ENCODE assay signal across 1 cellular context in the genomic region with DNA sequence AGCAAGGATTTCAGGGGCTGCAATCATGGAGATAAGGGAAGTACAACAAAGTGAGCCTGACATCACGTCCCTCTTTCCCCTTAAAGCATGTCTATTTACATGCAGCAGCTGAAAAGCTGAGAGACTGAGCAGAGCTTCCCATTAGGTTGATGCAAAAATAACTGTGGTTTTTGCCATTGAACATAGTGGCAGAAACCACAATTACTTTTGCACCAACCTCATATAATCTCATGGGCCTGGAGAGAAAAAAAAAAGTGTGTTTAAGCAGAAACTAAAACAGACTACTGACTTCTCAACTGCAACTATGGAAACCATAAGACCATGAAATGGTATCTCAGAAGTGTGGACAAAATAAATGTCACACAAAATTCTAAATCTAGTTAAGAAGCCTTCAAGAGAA.
TF ChIP-seq lines count a peak whose summit lies in the region.

No MANE protein-coding gene starts in this region.

TF ChIP-seq in K562, 482 proteins besides CTCF, POLR2A, EP300 and RAD21:
- peak in 1 of 2 experiments; percentile 24; a peak in 1 of 3 replicates for TF ChIP-seq CBX3 (IDR thresholded peaks at IDR 0.05; ENCODE audit: borderline replicate concordance in 1 of 2, low read length in 2 of 2)
- TF ChIP-seq PHF21A (IDR thresholded peaks at IDR 0.05; ENCODE audit: borderline replicate concordance, low read depth) = no peak
- TF ChIP-seq, protein P1, sequence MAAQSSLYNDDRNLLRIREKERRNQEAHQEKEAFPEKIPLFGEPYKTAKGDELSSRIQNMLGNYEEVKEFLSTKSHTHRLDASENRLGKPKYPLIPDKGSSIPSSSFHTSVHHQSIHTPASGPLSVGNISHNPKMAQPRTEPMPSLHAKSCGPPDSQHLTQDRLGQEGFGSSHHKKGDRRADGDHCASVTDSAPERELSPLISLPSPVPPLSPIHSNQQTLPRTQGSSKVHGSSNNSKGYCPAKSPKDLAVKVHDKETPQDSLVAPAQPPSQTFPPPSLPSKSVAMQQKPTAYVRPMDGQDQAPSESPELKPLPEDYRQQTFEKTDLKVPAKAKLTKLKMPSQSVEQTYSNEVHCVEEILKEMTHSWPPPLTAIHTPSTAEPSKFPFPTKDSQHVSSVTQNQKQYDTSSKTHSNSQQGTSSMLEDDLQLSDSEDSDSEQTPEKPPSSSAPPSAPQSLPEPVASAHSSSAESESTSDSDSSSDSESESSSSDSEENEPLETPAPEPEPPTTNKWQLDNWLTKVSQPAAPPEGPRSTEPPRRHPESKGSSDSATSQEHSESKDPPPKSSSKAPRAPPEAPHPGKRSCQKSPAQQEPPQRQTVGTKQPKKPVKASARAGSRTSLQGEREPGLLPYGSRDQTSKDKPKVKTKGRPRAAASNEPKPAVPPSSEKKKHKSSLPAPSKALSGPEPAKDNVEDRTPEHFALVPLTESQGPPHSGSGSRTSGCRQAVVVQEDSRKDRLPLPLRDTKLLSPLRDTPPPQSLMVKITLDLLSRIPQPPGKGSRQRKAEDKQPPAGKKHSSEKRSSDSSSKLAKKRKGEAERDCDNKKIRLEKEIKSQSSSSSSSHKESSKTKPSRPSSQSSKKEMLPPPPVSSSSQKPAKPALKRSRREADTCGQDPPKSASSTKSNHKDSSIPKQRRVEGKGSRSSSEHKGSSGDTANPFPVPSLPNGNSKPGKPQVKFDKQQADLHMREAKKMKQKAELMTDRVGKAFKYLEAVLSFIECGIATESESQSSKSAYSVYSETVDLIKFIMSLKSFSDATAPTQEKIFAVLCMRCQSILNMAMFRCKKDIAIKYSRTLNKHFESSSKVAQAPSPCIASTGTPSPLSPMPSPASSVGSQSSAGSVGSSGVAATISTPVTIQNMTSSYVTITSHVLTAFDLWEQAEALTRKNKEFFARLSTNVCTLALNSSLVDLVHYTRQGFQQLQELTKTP (IDR thresholded peaks at IDR 0.05; ENCODE audit: low read depth in 1 of 2, partially characterized antibody in 2 of 2) = no peak
- TF ChIP-seq ELF2 (CRISPR knock-in tag; IDR thresholded peaks at IDR 0.05) = no peak
- TF ChIP-seq, protein P2, sequence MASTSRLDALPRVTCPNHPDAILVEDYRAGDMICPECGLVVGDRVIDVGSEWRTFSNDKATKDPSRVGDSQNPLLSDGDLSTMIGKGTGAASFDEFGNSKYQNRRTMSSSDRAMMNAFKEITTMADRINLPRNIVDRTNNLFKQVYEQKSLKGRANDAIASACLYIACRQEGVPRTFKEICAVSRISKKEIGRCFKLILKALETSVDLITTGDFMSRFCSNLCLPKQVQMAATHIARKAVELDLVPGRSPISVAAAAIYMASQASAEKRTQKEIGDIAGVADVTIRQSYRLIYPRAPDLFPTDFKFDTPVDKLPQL (IDR thresholded peaks at IDR 0.05; ENCODE audit: extremely low read depth, insufficient read length) = no peak
- peak; percentile 54 for TF ChIP-seq ZNF384 (IDR thresholded peaks at IDR 0.05; ENCODE audit: low read depth, low read length)
- no peak for TF ChIP-seq SIRT6 (IDR thresholded peaks at IDR 0.05; ENCODE audit: low read depth, low read length)
